Comparison of ENCODE assay signal across 9 cellular contexts in the genomic region with DNA sequence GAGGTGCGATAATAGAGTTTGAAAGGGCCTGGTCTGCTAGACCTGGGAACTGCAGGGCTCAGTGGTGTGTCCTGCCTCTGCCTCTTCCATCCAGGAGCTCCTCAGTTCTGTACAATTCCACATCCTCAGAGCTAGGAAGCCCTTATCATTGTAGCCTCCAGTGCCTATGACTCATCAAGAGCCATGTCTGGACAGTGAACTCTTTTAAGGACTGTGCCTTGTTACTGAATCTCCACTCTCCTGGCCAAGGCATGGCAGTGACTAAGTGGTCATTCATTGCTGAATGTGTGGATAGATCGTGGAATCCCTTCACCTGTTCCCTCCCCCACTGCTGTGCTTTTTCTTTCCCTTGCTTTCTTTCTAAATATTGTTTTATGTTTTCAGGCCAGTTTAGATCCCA. TPM values are rescaled to one million over a fixed set of nuclear protein-coding genes. Genes with fewer than 3 reads are reported as not detected.
DNase-seq lines count a peak whose midpoint lies in the region; ATAC-seq, FAIRE-seq and TF ChIP-seq lines count a peak whose summit lies in the region.
"Had no signal": no experiment of that assay in that cellular context is flagged by ENCODE, and none has a peak within 500 bp of the region (broad histone marks: within the 10 kb centered on the region; RNA-seq: fewer than 3 reads in every experiment).

No MANE protein-coding gene starts in this region.

- no peak for TF ChIP-seq CTCF in K562 (IDR thresholded peaks at IDR 0.05 in 2 of 3, conservative IDR thresholded peaks at IDR 0.05 in 1 of 3; ENCODE audit: insufficient read depth in 2 of 3, low read depth in 1 of 3, low read length in 3 of 3)
- TF ChIP-seq CTCF in upper lobe of left lung (IDR thresholded peaks at IDR 0.05): no peak
- TF ChIP-seq CTCF in stomach (IDR thresholded peaks at IDR 0.05): no peak

- intact Hi-C loops in K562 (cut with micrococcal nuclease) (no loop called here), right cardiac atrium (cut with DNase I) (no loop called here), stomach (cut with DNase I; ENCODE audit: low total_unique reads) (no loop called here)

- POLR2A ChIA-PET in K562 (lab: Yijun Ruan, JAX): interaction anchor here (0.5 to 1.5 kb wide), 3 partner anchors 10 to 863 kb away, joined by 3 to 5 read pairs (median 4); no protein-coding TSS in a partner anchor
- POLR2A ChIA-PET in CD8-positive, alpha-beta memory T cell (lab: Charles Lee): no interaction called here

- DNase-seq in HTR-8/SVneo (ENCODE audit: insufficient read length, low spot score): peak; percentile 53
- peak; percentile 24 to 46 (median 34) for DNase-seq in K562 (ENCODE audit: extremely low read depth in 1 of 4, low spot score in 3 of 4)
- DNase-seq in right cardiac atrium: peak in 1 of 3 donors; percentile 33
- DNase-seq in upper lobe of left lung: no peak
- no peak for DNase-seq in CD8-positive, alpha-beta memory T cell
- no peak for DNase-seq in stomach
- DNase-seq: activated CD4-positive, alpha-beta T cell treated with anti-CD3 and anti-CD28 coated beads, Interleukin-2, amount 10 ng/mL, durations not matched to agents 24 days and 14 days; NCI-H1105 had no signal

- no peak overlapping the region for H3K9ac ChIP-seq in K562 (ENCODE audit: insufficient read depth in 1 of 2, low read depth in 2 of 2, low read length in 2 of 2)

- no peak overlapping the region for H3K4me2 ChIP-seq in K562 (ENCODE audit: insufficient read depth, low read length)

- no peak overlapping the region for H2AFZ ChIP-seq in K562 (ENCODE audit: low read depth, low read length)

- H3K27me3 ChIP-seq in K562 (ENCODE audit: control insufficient read depth in 2 of 2, insufficient read depth in 2 of 2, low read length in 2 of 2) (peaks cover 19 to 40% of the 10 kb centered on the region in 2 experiments; a peak in 4 of 5 replicates), right cardiac atrium (ENCODE audit: control insufficient read depth, insufficient read depth) (no peaks in the 10 kb centered on the region), upper lobe of left lung (no peaks in the 10 kb centered on the region), stomach (peaks cover 0 to 19% (median 0%) of the 10 kb centered on the region in 3 donors)
- no peaks in the 10 kb centered on the region for H3K27me3 ChIP-seq in CD8-positive, alpha-beta memory T cell (ENCODE audit: insufficient read depth, low read length, poor library complexity, severe bottlenecking)

- CTCF ChIA-PET in K562 (lab: Yijun Ruan, JAX; ENCODE audit: low intra/inter-chr PET ratio): interaction anchor here (0.6 kb wide), 1 partner anchor 21 kb away, joined by 6 read pairs; no protein-coding TSS in a partner anchor
- CTCF ChIA-PET in CD8-positive, alpha-beta memory T cell (lab: Charles Lee): no interaction called here

- no peak overlapping the region for H3K27ac Mint-ChIP-seq in CD8-positive, alpha-beta memory T cell
- H3K27ac Mint-ChIP-seq: activated CD4-positive, alpha-beta T cell treated with anti-CD3 and anti-CD28 coated beads, Interleukin-2, amount 10 ng/mL, durations not matched to agents 24 days and 14 days had no signal

- H3K4me1 ChIP-seq in K562 (replicated peaks in 1 of 2; ENCODE audit: control insufficient read depth in 2 of 2, insufficient read depth in 2 of 2, low read length in 2 of 2) (peaks cover 4 to 6% of the 10 kb centered on the region in 2 experiments; a peak in 2 of 5 replicates), right cardiac atrium (ENCODE audit: control insufficient read depth, insufficient read depth, low read length) (peaks cover 4% of the 10 kb centered on the region), upper lobe of left lung (peaks cover 0 to 10% (median 2%) of the 10 kb centered on the region in 4 donors), stomach (peaks cover 10 to 28% (median 19%) of the 10 kb centered on the region in 4 donors)
- no peaks in the 10 kb centered on the region for H3K4me1 ChIP-seq in CD8-positive, alpha-beta memory T cell (ENCODE audit: insufficient read depth, low read length)

- FAIRE-seq in HTR-8/SVneo (lab: Jason Lieb, UNC) (no peak), K562 (lab: Jason Lieb, UNC) (peak; percentile 71)

- no peaks in the 10 kb centered on the region for H3K4me1 Mint-ChIP-seq in CD8-positive, alpha-beta memory T cell

- no peak for TF ChIP-seq POLR2A in K562 (conservative IDR thresholded peaks at IDR 0.05)
- TF ChIP-seq POLR2A in upper lobe of left lung (IDR thresholded peaks at IDR 0.05): no peak
- no peak for TF ChIP-seq POLR2A in stomach (IDR thresholded peaks at IDR 0.05)

- no peaks in the 10 kb centered on the region for H3K36me3 ChIP-seq in K562 (ENCODE audit: control insufficient read depth, insufficient read depth, low read length)
- H3K36me3 ChIP-seq in upper lobe of left lung: peaks cover 0 to 8% (median 0%) of the 10 kb centered on the region in 4 donors
- H3K36me3 ChIP-seq in CD8-positive, alpha-beta memory T cell (ENCODE audit: insufficient read depth, low read length): no peaks in the 10 kb centered on the region
- H3K36me3 ChIP-seq in stomach: peaks cover 0 to 15% (median 0%) of the 10 kb centered on the region in 4 donors

- TF ChIP-seq EP300 in K562 (IDR thresholded peaks at IDR 0.05; ENCODE audit: low read length): no peak
- no peak for TF ChIP-seq EP300 in upper lobe of left lung (IDR thresholded peaks at IDR 0.05)
- no peak for TF ChIP-seq EP300 in stomach (IDR thresholded peaks at IDR 0.05)

- TF ChIP-seq RAD21 in K562 (CRISPR knock-in tag; conservative IDR thresholded peaks at IDR 0.05 in 1 of 2, IDR thresholded peaks at IDR 0.05 in 1 of 2): no peak

- ATAC-seq in K562 (peak; percentile 81), right cardiac atrium (peak; percentile 64 to 89), upper lobe of left lung (ENCODE audit: low FRiP score in 2 of 2) (peak; percentile 35 to 42), GM21360 (IDR thresholded peaks at IDR 0.05; ENCODE audit: unreplicated experiment) (no peak)

- in situ Hi-C loops in K562 (cut with MboI): no loop called here

- H3K9me3 ChIP-seq in K562 (replicated peaks; ENCODE audit: control insufficient read depth, insufficient read depth, low read depth, low read length): no peaks in the 10 kb centered on the region
- H3K9me3 ChIP-seq in right cardiac atrium (ENCODE audit: control insufficient read depth, low read length): no peaks in the 10 kb centered on the region
- H3K9me3 ChIP-seq in upper lobe of left lung: no peaks in the 10 kb centered on the region
- no peaks in the 10 kb centered on the region for H3K9me3 ChIP-seq in CD8-positive, alpha-beta memory T cell (ENCODE audit: low read length)
- H3K9me3 ChIP-seq in stomach: no peaks in the 10 kb centered on the region

- WGBS in K562 (ENCODE audit: insufficient coverage, low coverage, missing lambda C conversion rate): 0% methylated on average over 2 of the region's 2 CpGs
- WGBS in right cardiac atrium: 74% methylated on average over 2 of the region's 2 CpGs
- 75 to 95% methylated on average over 2 of the region's 2 CpGs for WGBS in upper lobe of left lung, 2 donors
- WGBS in stomach, 5 donors: 75 to 92% (median 80%) methylated on average over 2 of the region's 2 CpGs

- no TSS peak for BruUV-seq in K562 (replicated peaks; lab: Mats Ljungman, UMichigan)

- no peaks in the 10 kb centered on the region for H3K9me3 Mint-ChIP-seq in CD8-positive, alpha-beta memory T cell
- H3K9me3 Mint-ChIP-seq: activated CD4-positive, alpha-beta T cell treated with anti-CD3 and anti-CD28 coated beads, Interleukin-2, amount 10 ng/mL, durations not matched to agents 24 days and 14 days had no signal

- no peaks in the 10 kb centered on the region for H3K9me1 ChIP-seq in K562 (ENCODE audit: control insufficient read depth, insufficient read depth, low read length)

- H3K27ac ChIP-seq in K562 (ENCODE audit: extremely low read depth, low read depth, low read length) (no peak overlapping the region), right cardiac atrium (ENCODE audit: low read length) (peak overlapping the region; percentile 55), upper lobe of left lung (no peak overlapping the region), stomach (no peak overlapping the region)
- H3K27ac ChIP-seq in CD8-positive, alpha-beta memory T cell (ENCODE audit: low read depth, low read length): no peak overlapping the region

- H3K36me3 Mint-ChIP-seq in CD8-positive, alpha-beta memory T cell: no peaks in the 10 kb centered on the region

- peaks cover 16 to 24% of the 10 kb centered on the region in 2 donors for H3K27me3 Mint-ChIP-seq in CD8-positive, alpha-beta memory T cell

- no peaks in the 10 kb centered on the region for H3K79me2 ChIP-seq in K562 (ENCODE audit: control insufficient read depth, insufficient read depth, low read length)

- H3K4me3 Mint-ChIP-seq in CD8-positive, alpha-beta memory T cell: no peak overlapping the region
- H3K4me3 Mint-ChIP-seq: activated CD4-positive, alpha-beta T cell treated with anti-CD3 and anti-CD28 coated beads, Interleukin-2, amount 10 ng/mL, durations not matched to agents 24 days and 14 days had no signal

- 0 out of 2 replicates have a peak, but pooled peaks cover 3% of the 10 kb centered on the region for H4K20me1 ChIP-seq in K562 (replicated peaks; ENCODE audit: control insufficient read depth, insufficient read depth, low read length)

- H3K4me3 ChIP-seq in K562: no peak overlapping the region
- H3K4me3 ChIP-seq in right cardiac atrium (ENCODE audit: low read length): no peak overlapping the region
- H3K4me3 ChIP-seq in upper lobe of left lung: no peak overlapping the region
- no peak overlapping the region for H3K4me3 ChIP-seq in CD8-positive, alpha-beta memory T cell (ENCODE audit: low read length)
- no peak overlapping the region for H3K4me3 ChIP-seq in stomach

RNA-seq across cellular contexts. Expression of a gene that starts 2.9 kb away (rescaled TPM):
- total RNA-seq in K562 (2011; cell fraction: chromatin; rRNA removed; ENCODE audit: low replicate concordance): not detected in 2 replicates
- total RNA-seq in K562 (2011; cell fraction: nucleolus; rRNA removed): not detected in 2 replicates
- not detected in 2 replicates for total RNA-seq in K562 (2011; cell fraction: nucleoplasm; rRNA removed)
- total RNA-seq in K562 (2014; rRNA removed): not detected in 2 replicates
- total RNA-seq in K562 (2014; rRNA removed; fragmentation: Illumina TruSeq; extraction: Trizol): 0.07 and 0.10 TPM in 2 replicates
- total RNA-seq in K562 (2015; rRNA removed; fragmentation: Illumina TruSeq; extraction: Trizol): not detected in 2 replicates
- not detected in 2 replicates for total RNA-seq in K562 (2021)
- not detected in 2 replicates for polyA plus RNA-seq in K562 (2011; rRNA removed)
- 0.03 TPM in 1 of 2 replicates, not detected in the other for polyA plus RNA-seq in K562 (2011; cell fraction: cytosol; rRNA removed)
- polyA plus RNA-seq in K562 (2011; cell fraction: nucleus; rRNA removed): not detected in 2 replicates
- 0.09 and 0.47 TPM in 2 replicates for polyA plus RNA-seq in K562 (2012)
- 0.08 TPM in 1 of 2 replicates, not detected in the other for polyA plus RNA-seq in K562 (2014; fragmentation: Illumina TruSeq; extraction: Trizol)
- polyA plus RNA-seq in K562 (2014; fragmentation: Nextera tagmentation; extraction: Ambion mirVana): under 1 TPM in 1 of 2 experiments, not detected in 1; 0.03 TPM
- polyA plus RNA-seq in K562 (2014; rRNA removed): not detected in 2 replicates
- not detected in 2 replicates for polyA minus RNA-seq in K562 (2011; rRNA and poly(A)+ RNA removed)
- not detected in 2 replicates for polyA minus RNA-seq in K562 (2011; cell fraction: cytosol; rRNA and poly(A)+ RNA removed)
- polyA minus RNA-seq in K562 (2011; cell fraction: nucleus; rRNA and poly(A)+ RNA removed): not detected in 2 replicates
- 10 to 100 TPM; 13.7 to 33.7 (median 17.3) TPM for total RNA-seq in right cardiac atrium
- 18.6 TPM for polyA plus RNA-seq in right cardiac atrium
- 10 to 100 TPM in 1 of 6 donors, 1 to 10 TPM in 5; 1.6 to 10.5 (median 5.2) TPM for total RNA-seq in upper lobe of left lung
- not detected for total RNA-seq in CD8-positive, alpha-beta memory T cell
- not detected for polyA plus RNA-seq in CD8-positive, alpha-beta memory T cell
- total RNA-seq in stomach: 1 to 10 TPM; 2.6 to 9.9 (median 5.2) TPM
- polyA plus RNA-seq in stomach: 10 to 100 TPM in 2 of 3 donors, 1 to 10 TPM in 1; 5.0 to 13.4 (median 11.0) TPM

Comparison
In these comparisons a context has a peak if more than half of its experiments do, and no peak if none do; other contexts are left out.
1. DNase-seq: peak in HTR-8/SVneo (single experiment) and K562 (4 of 4); none in upper lobe of left lung (0 of 2), CD8-positive, alpha-beta memory T cell (0 of 5) and stomach (single experiment).